23 cellular contexts compared by ENCODE assay signal in the genomic region with DNA sequence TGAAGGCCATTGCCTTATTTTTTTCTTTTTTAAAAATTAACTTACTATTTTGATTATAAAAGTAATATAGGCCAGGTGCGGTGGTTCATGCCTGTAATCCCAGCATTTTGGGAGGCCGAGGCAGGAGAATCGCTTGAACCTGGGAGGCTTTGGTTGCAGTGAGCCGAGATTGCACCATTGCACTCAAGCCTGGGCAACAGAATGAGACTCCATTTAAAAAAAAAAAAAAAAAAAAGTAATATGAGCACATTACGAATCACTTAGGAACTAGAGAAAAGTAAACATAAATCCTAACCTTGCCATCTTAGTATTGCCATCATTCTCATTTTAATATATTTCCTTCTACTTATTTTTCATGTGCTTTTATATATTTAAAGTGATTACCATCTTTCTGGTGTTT.
"Had no signal": no experiment of that assay in that cellular context is flagged by ENCODE, and none has a peak within 500 bp of the region (broad histone marks: within the 10 kb centered on the region; RNA-seq: fewer than 3 reads in every experiment).

No MANE protein-coding gene starts in this region.

- H3K27me3 ChIP-seq: ascending aorta, SJCRH30 had no signal

- FAIRE-seq: K562 had no signal

- H3K27ac ChIP-seq: ascending aorta, SJCRH30, SK-N-MC had no signal

- H3K4me3 ChIP-seq: ascending aorta, K562, SJCRH30, SK-N-MC had no signal

- H3K4me1 ChIP-seq: ascending aorta had no signal

- DNase-seq: activated CD4-positive, alpha-beta memory T cell treated with anti-CD3 and anti-CD28 coated beads for 36 hours; activated CD4-positive, alpha-beta T cell treated with anti-CD3 and anti-CD28 coated beads, Interleukin-2, amount 10 ng/mL, durations not matched to agents 7 days and 5 days; activated CD8-positive, alpha-beta memory T cell treated with anti-CD3 and anti-CD28 coated beads, Interleukin-2, amount 50 U/mL, for 4 hours; activated effector memory CD4-positive, alpha-beta T cell treated with anti-CD3 and anti-CD28 coated beads, Interleukin-2, amount 50 U/mL, for 16 hours; activated naive CD4-positive, alpha-beta T cell; activated naive CD4-positive, alpha-beta T cell treated with anti-CD3 and anti-CD28 coated beads, Interleukin-2, amount 50 U/mL, for 16 hours; activated naive CD8-positive, alpha-beta T cell treated with anti-CD3 and anti-CD28 coated beads for 36 hours; activated T-cell treated with anti-CD3 and anti-CD28 coated beads for 4 hours; activated T-cell treated with anti-CD3 and anti-CD28 coated beads, Interleukin-2, amount 50 U/mL, for 48 hours; amniotic stem cell; caudate nucleus; NCI-H1417 treated with DMSO at 0.1 percent for 48 hours; NCI-H2081; NCI-H510A; NCI-H526; NCI-H748 treated with DMSO at 0.1 percent for 48 hours; SHP77; SJCRH30; T1000 had no signal

- ATAC-seq: activated T-helper 17 cell treated with anti-CD3 and anti-CD28 coated beads, Interleukin-2, amount 50 U/mL, for 72 hours; K562 had no signal

- H3K9me3 ChIP-seq: ascending aorta, SJCRH30 had no signal
